ENCODE assay signal across 11 cellular contexts in genomic region chr19:19113040-19113541, GRCh38. TPM values are rescaled to one million over a fixed set of nuclear protein-coding genes. Genes with fewer than 3 reads are reported as not detected.
DNase-seq lines count a peak whose midpoint lies in the region; ATAC-seq and FAIRE-seq lines count a peak whose summit lies in the region.
"Had no signal": no experiment of that assay in that cellular context is flagged by ENCODE, and none has a peak within 500 bp of the region (broad histone marks: within the 10 kb centered on the region; RNA-seq: fewer than 3 reads in every experiment).

No MANE protein-coding gene starts in this region.

- H3K27ac Mint-ChIP-seq in activated naive CD8-positive, alpha-beta T cell treated with anti-CD3 and anti-CD28 coated beads, Interleukin-2, amount 10 ng/mL, durations not matched to agents 7 days and 5 days = no peak overlapping the region
- no peak overlapping the region for H3K27ac Mint-ChIP-seq in activated naive CD8-positive, alpha-beta T cell treated with anti-CD3 and anti-CD28 coated beads for 36 hours
- no peak overlapping the region for H3K27ac Mint-ChIP-seq in activated T-helper 1 cell treated with anti-CD3 and anti-CD28 coated beads, Interleukin-12 subunit alpha, Interleukin-12 subunit beta, Interleukin-2, Interleukin-4 antibody, amounts not matched to agents 30 ng/mL and 10 ng/mL and 1 ng/mL, durations not matched to agents 14 hours and 24 hours and 36 hours

- POLR2A ChIA-PET in activated naive CD8-positive, alpha-beta T cell treated with anti-CD3 and anti-CD28 coated beads, Interleukin-2, amount 10 ng/mL, durations not matched to agents 7 days and 5 days (lab: Charles Lee) = no interaction called here

- FAIRE-seq in RCC 7860 (lab: Jason Lieb, UNC) = no peak

- intact Hi-C loops in activated T-helper 1 cell treated with anti-CD3 and anti-CD28 coated beads, Interleukin-12 subunit alpha, Interleukin-12 subunit beta, Interleukin-2, Interleukin-4 antibody, amounts not matched to agents 30 ng/mL and 10 ng/mL and 1 ng/mL, durations not matched to agents 14 hours and 24 hours and 36 hours (cut with micrococcal nuclease) = no loop called here

- H3K27me3 Mint-ChIP-seq in activated naive CD8-positive, alpha-beta T cell treated with anti-CD3 and anti-CD28 coated beads, Interleukin-2, amount 10 ng/mL, durations not matched to agents 7 days and 5 days = no peaks in the 10 kb centered on the region
- H3K27me3 Mint-ChIP-seq in activated naive CD8-positive, alpha-beta T cell treated with anti-CD3 and anti-CD28 coated beads for 36 hours = no peaks in the 10 kb centered on the region
- H3K27me3 Mint-ChIP-seq in activated T-helper 1 cell treated with anti-CD3 and anti-CD28 coated beads, Interleukin-12 subunit alpha, Interleukin-12 subunit beta, Interleukin-2, Interleukin-4 antibody, amounts not matched to agents 30 ng/mL and 10 ng/mL and 1 ng/mL, durations not matched to agents 14 hours and 24 hours and 36 hours (ENCODE audit: insufficient read depth) = no peaks in the 10 kb centered on the region
- H3K27me3 Mint-ChIP-seq: IgD-negative memory B cell had no signal

- H3K9me3 Mint-ChIP-seq in activated naive CD8-positive, alpha-beta T cell treated with anti-CD3 and anti-CD28 coated beads, Interleukin-2, amount 10 ng/mL, durations not matched to agents 7 days and 5 days = no peaks in the 10 kb centered on the region
- no peaks in the 10 kb centered on the region for H3K9me3 Mint-ChIP-seq in activated naive CD8-positive, alpha-beta T cell treated with anti-CD3 and anti-CD28 coated beads for 36 hours
- no peaks in the 10 kb centered on the region for H3K9me3 Mint-ChIP-seq in activated T-helper 1 cell treated with anti-CD3 and anti-CD28 coated beads, Interleukin-12 subunit alpha, Interleukin-12 subunit beta, Interleukin-2, Interleukin-4 antibody, amounts not matched to agents 30 ng/mL and 10 ng/mL and 1 ng/mL, durations not matched to agents 14 hours and 24 hours and 36 hours
- H3K9me3 Mint-ChIP-seq: IgD-negative memory B cell had no signal

- DNase-seq in activated naive CD8-positive, alpha-beta T cell treated with anti-CD3 and anti-CD28 coated beads, Interleukin-2, amount 10 ng/mL, durations not matched to agents 7 days and 5 days = no peak
- no peak for DNase-seq in activated naive CD8-positive, alpha-beta T cell treated with anti-CD3 and anti-CD28 coated beads for 36 hours
- DNase-seq in RCC 7860 (ENCODE audit: low spot score) (peak; percentile 7), fibroblast of peridontal ligament (ENCODE audit: extremely low read depth) (peak; percentile 37), NCI-H1417 treated with DMSO at 0.1 percent for 48 hours (lab: John Stamatoyannopoulos, UW) (no peak), epidermal melanocyte (ENCODE audit: insufficient read length, low spot score) (no peak)
- DNase-seq in activated T-helper 1 cell treated with anti-CD3 and anti-CD28 coated beads, Interleukin-12 subunit alpha, Interleukin-12 subunit beta, Interleukin-2, Interleukin-4 antibody, amounts not matched to agents 30 ng/mL and 10 ng/mL and 1 ng/mL, durations not matched to agents 14 hours and 24 hours and 36 hours (ENCODE audit: low spot score) = no peak
- DNase-seq: activated CD4-positive, alpha-beta T cell treated with anti-CD3 and anti-CD28 coated beads, Interleukin-2, amount 50 U/mL, for 48 hours had no signal

- no peaks in the 10 kb centered on the region for H3K36me3 Mint-ChIP-seq in activated naive CD8-positive, alpha-beta T cell treated with anti-CD3 and anti-CD28 coated beads, Interleukin-2, amount 10 ng/mL, durations not matched to agents 7 days and 5 days
- no peaks in the 10 kb centered on the region for H3K36me3 Mint-ChIP-seq in activated naive CD8-positive, alpha-beta T cell treated with anti-CD3 and anti-CD28 coated beads for 36 hours
- no peaks in the 10 kb centered on the region for H3K36me3 Mint-ChIP-seq in activated T-helper 1 cell treated with anti-CD3 and anti-CD28 coated beads, Interleukin-12 subunit alpha, Interleukin-12 subunit beta, Interleukin-2, Interleukin-4 antibody, amounts not matched to agents 30 ng/mL and 10 ng/mL and 1 ng/mL, durations not matched to agents 14 hours and 24 hours and 36 hours (ENCODE audit: low read depth)

- peaks cover 5% of the 10 kb centered on the region for H3K4me1 Mint-ChIP-seq in activated naive CD8-positive, alpha-beta T cell treated with anti-CD3 and anti-CD28 coated beads, Interleukin-2, amount 10 ng/mL, durations not matched to agents 7 days and 5 days
- H3K4me1 Mint-ChIP-seq in activated naive CD8-positive, alpha-beta T cell treated with anti-CD3 and anti-CD28 coated beads for 36 hours = peaks cover 5% of the 10 kb centered on the region
- H3K4me1 Mint-ChIP-seq in activated T-helper 1 cell treated with anti-CD3 and anti-CD28 coated beads, Interleukin-12 subunit alpha, Interleukin-12 subunit beta, Interleukin-2, Interleukin-4 antibody, amounts not matched to agents 30 ng/mL and 10 ng/mL and 1 ng/mL, durations not matched to agents 14 hours and 24 hours and 36 hours (ENCODE audit: low read depth) = no peaks in the 10 kb centered on the region

- ATAC-seq in activated naive CD8-positive, alpha-beta T cell treated with anti-CD3 and anti-CD28 coated beads, Interleukin-2, amount 10 ng/mL, durations not matched to agents 7 days and 5 days (ENCODE audit: low read depth) = peak; percentile 70
- no peak for ATAC-seq in GM19324 (IDR thresholded peaks at IDR 0.05; ENCODE audit: low FRiP score, unreplicated experiment)

- H3K4me3 Mint-ChIP-seq in activated naive CD8-positive, alpha-beta T cell treated with anti-CD3 and anti-CD28 coated beads, Interleukin-2, amount 10 ng/mL, durations not matched to agents 7 days and 5 days = no peak overlapping the region
- no peak overlapping the region for H3K4me3 Mint-ChIP-seq in activated naive CD8-positive, alpha-beta T cell treated with anti-CD3 and anti-CD28 coated beads for 36 hours
- no peak overlapping the region for H3K4me3 Mint-ChIP-seq in activated T-helper 1 cell treated with anti-CD3 and anti-CD28 coated beads, Interleukin-12 subunit alpha, Interleukin-12 subunit beta, Interleukin-2, Interleukin-4 antibody, amounts not matched to agents 30 ng/mL and 10 ng/mL and 1 ng/mL, durations not matched to agents 14 hours and 24 hours and 36 hours
- H3K4me3 Mint-ChIP-seq: CD14-positive monocyte, IgD-negative memory B cell had no signal

RNA-seq across cellular contexts. Expression of gene TMEM161A, which starts 25.2 kb away (rescaled TPM):
- total RNA-seq in activated naive CD8-positive, alpha-beta T cell treated with anti-CD3 and anti-CD28 coated beads, Interleukin-2, amount 10 ng/mL, durations not matched to agents 7 days and 5 days = 10 to 100 TPM; 25.8 to 30.5 TPM
- total RNA-seq in activated naive CD8-positive, alpha-beta T cell treated with anti-CD3 and anti-CD28 coated beads for 36 hours = 10 to 100 TPM; 24.2 to 25.8 TPM
- 46.0 and 48.9 TPM in 2 replicates for total RNA-seq in activated T-helper 1 cell treated with anti-CD3 and anti-CD28 coated beads, Interleukin-12 subunit alpha, Interleukin-12 subunit beta, Interleukin-2, Interleukin-4 antibody, amounts not matched to agents 30 ng/mL and 10 ng/mL and 1 ng/mL, durations not matched to agents 14 hours and 24 hours and 36 hours

RNA-seq across cellular contexts. Expression of gene SLC25A42, which starts 49.3 kb away (rescaled TPM):
- total RNA-seq in activated naive CD8-positive, alpha-beta T cell treated with anti-CD3 and anti-CD28 coated beads, Interleukin-2, amount 10 ng/mL, durations not matched to agents 7 days and 5 days = 10 to 100 TPM; 20.4 to 22.0 TPM
- 10 to 100 TPM in 1 of 2 experiments, 1 to 10 TPM in 1; 8.0 to 10.3 TPM for total RNA-seq in activated naive CD8-positive, alpha-beta T cell treated with anti-CD3 and anti-CD28 coated beads for 36 hours
- 7.8 and 10.8 TPM in 2 replicates for total RNA-seq in activated T-helper 1 cell treated with anti-CD3 and anti-CD28 coated beads, Interleukin-12 subunit alpha, Interleukin-12 subunit beta, Interleukin-2, Interleukin-4 antibody, amounts not matched to agents 30 ng/mL and 10 ng/mL and 1 ng/mL, durations not matched to agents 14 hours and 24 hours and 36 hours

RNA-seq across cellular contexts. Expression of gene MEF2B, which starts 57.0 kb away (rescaled TPM):
- total RNA-seq in activated naive CD8-positive, alpha-beta T cell treated with anti-CD3 and anti-CD28 coated beads, Interleukin-2, amount 10 ng/mL, durations not matched to agents 7 days and 5 days = 1 to 10 TPM; 5.2 TPM
- 1 to 10 TPM; 1.6 to 2.3 TPM for total RNA-seq in activated naive CD8-positive, alpha-beta T cell treated with anti-CD3 and anti-CD28 coated beads for 36 hours
- 1.7 and 2.2 TPM in 2 replicates for total RNA-seq in activated T-helper 1 cell treated with anti-CD3 and anti-CD28 coated beads, Interleukin-12 subunit alpha, Interleukin-12 subunit beta, Interleukin-2, Interleukin-4 antibody, amounts not matched to agents 30 ng/mL and 10 ng/mL and 1 ng/mL, durations not matched to agents 14 hours and 24 hours and 36 hours

Comparison
In these comparisons a context has a peak if more than half of its experiments do, and no peak if none do; other contexts are left out.
1. DNase-seq: peak in RCC 7860 (single experiment) and fibroblast of peridontal ligament (single experiment); none in activated naive CD8-positive, alpha-beta T cell treated with anti-CD3 and anti-CD28 coated beads, Interleukin-2, amount 10 ng/mL, durations not matched to agents 7 days and 5 days (single experiment), activated naive CD8-positive, alpha-beta T cell treated with anti-CD3 and anti-CD28 coated beads for 36 hours (single experiment), NCI-H1417 treated with DMSO at 0.1 percent for 48 hours (single experiment), activated T-helper 1 cell treated with anti-CD3 and anti-CD28 coated beads, Interleukin-12 subunit alpha, Interleukin-12 subunit beta, Interleukin-2, Interleukin-4 antibody, amounts not matched to agents 30 ng/mL and 10 ng/mL and 1 ng/mL, durations not matched to agents 14 hours and 24 hours and 36 hours (single experiment) and epidermal melanocyte (single experiment).